In genomic region chr3:51274052-51274451, GRCh38 we compare ENCODE assay signal across 29 cellular contexts.
"Had no signal": no experiment of that assay in that cellular context is flagged by ENCODE, and none has a peak within 500 bp of the region (broad histone marks: within the 10 kb centered on the region; RNA-seq: fewer than 3 reads in every experiment).

No MANE protein-coding gene starts in this region.

- H3K4me1 ChIP-seq: gastrocnemius medialis, heart left ventricle, prostate gland, right atrium auricular region, sigmoid colon, spleen, testis, tibial artery had no signal

- H3K27me3 ChIP-seq: gastrocnemius medialis, heart left ventricle, right atrium auricular region, sigmoid colon, testis, tibial artery had no signal

- H3K27ac Mint-ChIP-seq: dendritic cell treated with granulocyte-macrophage colony-stimulating factor and Interleukin-4, amounts not matched to agents 40 ng/mL and 50 ng/mL, for 4 days; endodermal cell; immature natural killer cell; memory B cell; nephron; stimulated activated memory B cell treated with anti-CD40 and anti-IgM and Interleukin-4, amounts not matched to agents 10 μg/mL and 1 μg/mL and 100 μg/mL, for 72 hours; type B pancreatic cell had no signal

- H3K4me1 Mint-ChIP-seq: endodermal cell; immature natural killer cell; memory B cell; nephron; stimulated activated memory B cell treated with anti-CD40 and anti-IgM and Interleukin-4, amounts not matched to agents 10 μg/mL and 1 μg/mL and 100 μg/mL, for 72 hours had no signal

- H3K27me3 Mint-ChIP-seq: dendritic cell treated with granulocyte-macrophage colony-stimulating factor and Interleukin-4, amounts not matched to agents 40 ng/mL and 50 ng/mL, for 4 days; type B pancreatic cell had no signal

- H3K9me3 Mint-ChIP-seq: dendritic cell treated with granulocyte-macrophage colony-stimulating factor and Interleukin-4, amounts not matched to agents 40 ng/mL and 50 ng/mL, for 4 days; endodermal cell; immature natural killer cell; memory B cell; nephron; stimulated activated memory B cell treated with anti-CD40 and anti-IgM and Interleukin-4, amounts not matched to agents 10 μg/mL and 1 μg/mL and 100 μg/mL, for 72 hours; type B pancreatic cell had no signal

- H3K36me3 Mint-ChIP-seq: immature natural killer cell; memory B cell; stimulated activated memory B cell treated with anti-CD40 and anti-IgM and Interleukin-4, amounts not matched to agents 10 μg/mL and 1 μg/mL and 100 μg/mL, for 72 hours; type B pancreatic cell had no signal

- ATAC-seq: esophagus mucosa; gastrocnemius medialis; heart left ventricle; left colon; left ventricle myocardium superior; stimulated activated memory B cell treated with anti-CD40 and anti-IgM and Interleukin-4, amounts not matched to agents 10 μg/mL and 1 μg/mL and 100 μg/mL, for 72 hours; stimulated activated naive CD8-positive, alpha-beta T cell treated with anti-CD3 and anti-CD28 coated beads, Interleukin-15, Interleukin-2, amounts not matched to agents 100 U/mL and 50 U/mL, for 24 hours had no signal

- H3K4me3 Mint-ChIP-seq: dendritic cell treated with granulocyte-macrophage colony-stimulating factor and Interleukin-4, amounts not matched to agents 40 ng/mL and 50 ng/mL, for 4 days; endodermal cell; immature natural killer cell; memory B cell; nephron; stimulated activated memory B cell treated with anti-CD40 and anti-IgM and Interleukin-4, amounts not matched to agents 10 μg/mL and 1 μg/mL and 100 μg/mL, for 72 hours; type B pancreatic cell had no signal

- H3K9me3 ChIP-seq: gastrocnemius medialis, heart left ventricle, prostate gland, right atrium auricular region, sigmoid colon, spleen, testis, tibial artery had no signal

- H3K4me3 ChIP-seq: gastrocnemius medialis, heart left ventricle, lung, prostate gland, right atrium auricular region, sigmoid colon, spleen, testis, tibial artery had no signal

- DNase-seq: effector CD8-positive, alpha-beta T cell; endodermal cell; foreskin fibroblast; gastrocnemius medialis; heart left ventricle; hippocampal formation; immature natural killer cell; islet precursor cell; kidney glomerular epithelial cell; left colon; left ventricle myocardium superior; nucleus accumbens; sigmoid colon; spleen; stimulated activated CD4-positive, alpha-beta T cell treated with anti-CD3 and anti-CD28 coated beads, Interleukin-4, amount 100 ng/mL, for 4 hours; stimulated activated naive CD8-positive, alpha-beta T cell treated with anti-CD3 and anti-CD28 coated beads, Interleukin-15, Interleukin-2, amounts not matched to agents 100 U/mL and 50 U/mL, for 24 hours; substantia nigra; testis; tibial artery had no signal

- H3K27ac ChIP-seq: epithelial cell of prostate, gastrocnemius medialis, heart left ventricle, prostate gland, right atrium auricular region, sigmoid colon, spleen, testis, tibial artery had no signal

- H3K36me3 ChIP-seq: gastrocnemius medialis, heart left ventricle, prostate gland, right atrium auricular region, sigmoid colon, spleen, tibial artery had no signal
